In genomic region chr5:17178316-17178715, GRCh38 we compare ENCODE assay signal across 16 cellular contexts. TPM values are rescaled to one million over a fixed set of nuclear protein-coding genes. Genes with fewer than 3 reads are reported as not detected.
A peak's percentile ranks its signal among the peaks of the same experiment; 100 is the strongest.
DNase-seq lines count a peak whose midpoint lies in the region; ATAC-seq and TF ChIP-seq lines count a peak whose summit lies in the region.
"Had no signal": no experiment of that assay in that cellular context is flagged by ENCODE, and none has a peak within 500 bp of the region (broad histone marks: within the 10 kb centered on the region; RNA-seq: fewer than 3 reads in every experiment).

No MANE protein-coding gene starts in this region.

- peak; percentile 50 for DNase-seq in NCI-H226
- DNase-seq in fibroblast of villous mesenchyme (ENCODE audit: low read depth): peak; percentile 86
- no peak for DNase-seq in osteoblast (ENCODE audit: insufficient read length, low spot score, missing footprints)
- no peak for DNase-seq in MV-4-11 (lab: John Stamatoyannopoulos, UW)
- no peak for DNase-seq in NCI-H2227 treated with DMSO at 0.1 percent for 48 hours (lab: John Stamatoyannopoulos, UW)
- no peak for DNase-seq in G401 (ENCODE audit: low spot score)
- DNase-seq: CD4-positive, CD25-positive, alpha-beta regulatory T cell; COR-L47; DMS79; KG1; NCI-H1092 treated with DMSO at 0.1 percent for 48 hours; NCI-H1436 treated with DMSO at 0.1 percent for 48 hours; NCI-H1930; NCI-H510A treated with DMSO at 0.1 percent for 48 hours; Peyer's patch had no signal

- H3K27me3 ChIP-seq in osteoblast (ENCODE audit: insufficient read depth, low read length): no peaks in the 10 kb centered on the region
- H3K27me3 ChIP-seq: Peyer's patch had no signal

- in situ Hi-C loops in G401 (cut with HindIII; ENCODE audit: low sequenced_read_pairs): no loop called here

- no peak for ATAC-seq in GM21390 (IDR thresholded peaks at IDR 0.05; ENCODE audit: unreplicated experiment)

- H3K4me3 ChIP-seq in fibroblast of villous mesenchyme (ENCODE audit: low read depth, low read length) (no peak overlapping the region), osteoblast (ENCODE audit: insufficient read depth, low read length) (no peak overlapping the region)
- H3K4me3 ChIP-seq: Peyer's patch had no signal

- no peaks in the 10 kb centered on the region for H3K79me2 ChIP-seq in osteoblast (ENCODE audit: insufficient read depth, low read length)

- H3K4me2 ChIP-seq in osteoblast (ENCODE audit: insufficient read depth, low read length): peak overlapping the region; percentile 3

- H4K20me1 ChIP-seq in osteoblast (ENCODE audit: insufficient read depth, low read length): no peaks in the 10 kb centered on the region

- no peaks in the 10 kb centered on the region for H3K36me3 ChIP-seq in osteoblast (ENCODE audit: insufficient read depth, low read length)
- H3K36me3 ChIP-seq: Peyer's patch had no signal

- H3K4me1 ChIP-seq in osteoblast (ENCODE audit: insufficient read depth, low read length): peaks cover 33% of the 10 kb centered on the region
- H3K4me1 ChIP-seq: Peyer's patch had no signal

- TF ChIP-seq CTCF in fibroblast of villous mesenchyme (IDR thresholded peaks at IDR 0.05; ENCODE audit: insufficient read depth, low read depth, low read length): no peak
- TF ChIP-seq CTCF in osteoblast (IDR thresholded peaks at IDR 0.05; ENCODE audit: extremely low read depth, low read depth, low read length): no peak

- no peak overlapping the region for H3K27ac ChIP-seq in osteoblast (ENCODE audit: low read depth, low read length)
- H3K27ac ChIP-seq: Peyer's patch had no signal

- H2AFZ ChIP-seq in osteoblast (ENCODE audit: low read length): no peak overlapping the region

- no peaks in the 10 kb centered on the region for H3K9me3 ChIP-seq in osteoblast (ENCODE audit: low read depth, low read length)
- H3K9me3 ChIP-seq: Peyer's patch had no signal

RNA-seq across cellular contexts. Expression of gene BASP1, which starts 39.1 kb away (rescaled TPM):
- total RNA-seq in fibroblast of villous mesenchyme (126 and 127 TPM in 2 replicates), osteoblast (242 and 272 TPM in 2 replicates)
- not detected in 2 replicates for total RNA-seq in G401 (2014; rRNA removed; shearing (Covaris generic))

Comparison
In these comparisons a context has a peak if more than half of its experiments do, and no peak if none do; other contexts are left out.
1. DNase-seq: peak in NCI-H226 (single experiment) and fibroblast of villous mesenchyme (single experiment); none in osteoblast (single experiment), MV-4-11 (single experiment), NCI-H2227 treated with DMSO at 0.1 percent for 48 hours (single experiment) and G401 (single experiment).
2. RNA of gene BASP1, which starts 39.1 kb away (total RNA-seq): 242 to 272 TPM in osteoblast and 126 to 127 TPM in fibroblast of villous mesenchyme; not detected in G401; every median in the first group is over 100 times any median in the second.